8 cellular contexts compared by ENCODE assay signal in the genomic region with DNA sequence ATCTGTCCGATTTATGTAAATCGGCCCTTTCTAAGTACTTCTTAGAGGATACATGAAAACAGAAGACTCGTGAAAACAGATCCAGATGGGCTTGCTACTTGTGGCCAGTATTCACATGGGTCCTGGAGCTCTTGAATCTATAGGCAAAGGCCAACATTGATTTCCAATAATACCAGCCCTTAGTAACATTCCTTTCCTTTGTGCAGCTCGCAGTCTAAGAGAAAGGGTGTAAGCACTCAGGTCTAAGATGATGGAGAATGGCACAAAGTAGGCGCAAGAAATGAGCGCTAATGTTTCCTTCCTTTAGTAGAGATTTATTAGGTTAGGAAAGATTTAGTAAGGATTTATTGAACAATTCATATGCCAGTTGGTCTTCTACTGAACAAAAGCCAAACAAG. TPM values are rescaled to one million over a fixed set of nuclear protein-coding genes. Genes with fewer than 3 reads are reported as not detected.
DNase-seq lines count a peak whose midpoint lies in the region; ATAC-seq, FAIRE-seq and TF ChIP-seq lines count a peak whose summit lies in the region.

No MANE protein-coding gene starts in this region.

- no peak for TF ChIP-seq EP300 in H1 (IDR thresholded peaks at IDR 0.05; ENCODE audit: borderline replicate concordance in 1 of 2, low read depth in 2 of 2, low read length in 2 of 2)
- no peak for TF ChIP-seq EP300 in neural cell (conservative IDR thresholded peaks at IDR 0.05; ENCODE audit: poor library complexity, severe bottlenecking)

- H2AK5ac ChIP-seq in H1 (ENCODE audit: low read depth, low read length) = no peak overlapping the region

- no peaks in the 10 kb centered on the region for H3K79me2 ChIP-seq in H1 (ENCODE audit: control insufficient read depth in 1 of 2, insufficient read depth in 2 of 2, low read length in 2 of 2)
- no peaks in the 10 kb centered on the region for H3K79me2 ChIP-seq in neural cell (replicated peaks; ENCODE audit: insufficient read depth, low read length)

- no peak overlapping the region for H3K23ac ChIP-seq in H1 (ENCODE audit: insufficient read length)

- H3K18ac ChIP-seq in H1 (ENCODE audit: extremely low read depth, low read length) = no peak overlapping the region

- no peak overlapping the region for H2BK15ac ChIP-seq in H1 (ENCODE audit: low read length)

- 14% methylated on average over 6 of the region's 6 CpGs; no CpG with 5 or more reads in 1 of the 2 experiments for WGBS in H1 (ENCODE audit: extremely low coverage in 1 of 2, insufficient coverage in 1 of 2, insufficient read length in 1 of 2, insufficient replicate concordance in 2 of 2, low coverage in 1 of 2, low lambda C conversion rate in 2 of 2, missing lambda C conversion rate in 1 of 2), 2 experiments

- H3K27me3 ChIP-seq in H1 (replicated peaks in 1 of 4; ENCODE audit: control insufficient read depth in 3 of 4, extremely low read depth in 1 of 4, insufficient read depth in 3 of 4, low read length in 3 of 4) (no peaks in the 10 kb centered on the region; a peak in 1 of 7 replicates), neural cell (ENCODE audit: insufficient read depth, low read depth, low read length) (no peaks in the 10 kb centered on the region)

- no peak for ATAC-seq in GM18519 (IDR thresholded peaks at IDR 0.05; ENCODE audit: low FRiP score, unreplicated experiment)

- POLR2A ChIA-PET in H1 (lab: Charles Lee; ENCODE audit: partially characterized antibody) = interaction anchor here (2.4 kb wide), 1 partner anchor 125 kb away, joined by 17 read pairs; a partner anchor contains a TSS

- H4K20me1 ChIP-seq in H1 (replicated peaks in 1 of 2; ENCODE audit: control insufficient read depth in 1 of 2, insufficient read depth in 2 of 2, low read length in 2 of 2) (peaks cover 0 to 2% of the 10 kb centered on the region in 2 experiments), neural cell (ENCODE audit: insufficient read depth) (no peaks in the 10 kb centered on the region)

- no peak overlapping the region for H3K4ac ChIP-seq in H1 (replicated peaks; ENCODE audit: insufficient read length, low read depth, low read length)

- CTCF ChIA-PET in H1 (lab: Charles Lee; ENCODE audit: partially characterized antibody) = interaction anchor here (0.6 to 1.3 kb wide), 3 partner anchors 42 to 203 kb away, joined by 3 read pairs; no protein-coding TSS in a partner anchor

- H3K79me1 ChIP-seq in H1 (ENCODE audit: low read depth, low read length) = no peaks in the 10 kb centered on the region

- peak; percentile 56 for DNase-seq in activated CD8-positive, alpha-beta memory T cell treated with anti-CD3 and anti-CD28 coated beads for 24 hours
- no peak for DNase-seq in activated CD8-positive, alpha-beta memory T cell treated with anti-CD3 and anti-CD28 coated beads, Interleukin-2, amount 50 U/mL, for 4 hours
- DNase-seq in RKO (ENCODE audit: low spot score) = peak; percentile 12
- no peak for DNase-seq in H1 (ENCODE audit: low read depth in 1 of 2, low spot score in 2 of 2)
- DNase-seq in NCI-H2227 (lab: John Stamatoyannopoulos, UW; ENCODE audit: unreplicated experiment) = no peak
- no peak for DNase-seq in UCSD-AML1 (lab: John Stamatoyannopoulos, UW; ENCODE audit: unreplicated experiment)

- no peak overlapping the region for H3K27ac ChIP-seq in H1 (ENCODE audit: low read depth, low read length)
- peak overlapping the region; percentile 83 for H3K27ac ChIP-seq in neural cell (ENCODE audit: low read length)

- H3K23me2 ChIP-seq in H1 (ENCODE audit: low read depth, low read length) = peaks cover 18% of the 10 kb centered on the region

- no peaks in the 10 kb centered on the region for H3K9me2 ChIP-seq in neural cell (ENCODE audit: insufficient read depth, low read length)

- H2BK12ac ChIP-seq in H1 (ENCODE audit: low read depth, low read length) = no peak overlapping the region

- TF ChIP-seq POLR2A in H1 (IDR thresholded peaks at IDR 0.05; ENCODE audit: control extremely low read depth in 1 of 2, low read depth in 2 of 2, low read length in 2 of 2) = no peak

- peaks cover 0 to 4% (median under 1%) of the 10 kb centered on the region in 4 experiments; a peak in 2 of 7 replicates for H3K4me1 ChIP-seq in H1 (replicated peaks in 1 of 4; ENCODE audit: control insufficient read depth in 3 of 4, insufficient read depth in 4 of 4, low read length in 3 of 4)

- H2AFZ ChIP-seq in H1 (ENCODE audit: low read length) (peak overlapping the region; percentile 39; the same call in 1 of the 2 replicates), neural cell (ENCODE audit: low read depth, low read length) (peak overlapping the region; percentile 75)

- H3K9me3 ChIP-seq in H1 (ENCODE audit: insufficient read depth in 2 of 2, low read depth in 1 of 2, low read length in 1 of 2) (no peaks in the 10 kb centered on the region), neural cell (ENCODE audit: low read length) (no peaks in the 10 kb centered on the region)

- H3K9ac ChIP-seq in H1 (replicated peaks in 1 of 4; ENCODE audit: extremely low read depth in 1 of 4, low read depth in 3 of 4, low read length in 3 of 4) = peak overlapping the region in 2 of 4 experiments; percentile 6 to 9; a peak in 4 of 7 replicates
- peak overlapping the region; percentile 77 for H3K9ac ChIP-seq in neural cell (ENCODE audit: low read length)

- H4K8ac ChIP-seq in H1 (ENCODE audit: extremely low read depth, insufficient read depth, low read length) = no peak overlapping the region

- H4K91ac ChIP-seq in H1 (replicated peaks; ENCODE audit: insufficient read length, low read length) = no peak overlapping the region

- H3F3A ChIP-seq in neural cell (ENCODE audit: insufficient read depth, low read length, poor library complexity, severe bottlenecking) = peaks cover 8% of the 10 kb centered on the region

- no peak overlapping the region for H3K56ac ChIP-seq in H1 (replicated peaks; ENCODE audit: insufficient read length, low read depth, low read length)

- no peaks in the 10 kb centered on the region for H3K36me3 ChIP-seq in H1 (ENCODE audit: control insufficient read depth in 2 of 4, insufficient read depth in 4 of 4, low read length in 3 of 4)
- no peaks in the 10 kb centered on the region for H3K36me3 ChIP-seq in neural cell (ENCODE audit: insufficient read depth, low read length)

- no peak for TF ChIP-seq RAD21 in H1 (IDR thresholded peaks at IDR 0.05 in 1 of 2, conservative IDR thresholded peaks at IDR 0.05 in 1 of 2; ENCODE audit: low read depth in 2 of 2, low read length in 2 of 2)
- TF ChIP-seq RAD21 in neural cell (conservative IDR thresholded peaks at IDR 0.05) = no peak

- H3K4me2 ChIP-seq in H1 (ENCODE audit: insufficient read depth in 1 of 2, low read depth in 2 of 2, low read length in 2 of 2) (peak overlapping the region; percentile 86 to 99), neural cell (ENCODE audit: low read length) (peak overlapping the region; percentile 62)

- no peak for TF ChIP-seq CTCF in H1 (IDR thresholded peaks at IDR 0.05; ENCODE audit: control extremely low read depth in 1 of 3, insufficient read depth in 1 of 3, low read depth in 1 of 3, low read length in 3 of 3)
- no peak for TF ChIP-seq CTCF in neural cell (IDR thresholded peaks at IDR 0.05; ENCODE audit: poor library complexity, severe bottlenecking)

- no peak for FAIRE-seq in H1 (lab: Jason Lieb, UNC)

- H2BK120ac ChIP-seq in H1 (replicated peaks; ENCODE audit: low read depth, low read length) = no peak overlapping the region

- no peak overlapping the region for H3K14ac ChIP-seq in H1 (ENCODE audit: insufficient read length)

- peak overlapping the region; percentile 48 to 93 (median 90); a peak in 7 of 8 replicates for H3K4me3 ChIP-seq in H1 (ENCODE audit: extremely low read depth in 1 of 4, insufficient read depth in 2 of 4, low read depth in 3 of 4, low read length in 4 of 4)
- peak overlapping the region; percentile 90 for H3K4me3 ChIP-seq in neural cell (ENCODE audit: low read length)

- no peak overlapping the region for H2BK5ac ChIP-seq in H1 (ENCODE audit: low read depth, low read length)

- H2BK20ac ChIP-seq in H1 (ENCODE audit: low read length) = no peak overlapping the region

- H4K5ac ChIP-seq in H1 (ENCODE audit: insufficient read length, low read depth, low read length) = no peak overlapping the region

TF ChIP-seq in H1, 55 proteins besides CTCF, POLR2A, EP300 and RAD21:
- TF ChIP-seq TEAD4 (IDR thresholded peaks at IDR 0.05; ENCODE audit: low read depth, low read length) = no peak
- no peak for TF ChIP-seq SUZ12 (IDR thresholded peaks at IDR 0.05; ENCODE audit: low read length)
- no peak for TF ChIP-seq NANOG (IDR thresholded peaks at IDR 0.05; ENCODE audit: insufficient read depth, low read depth, low read length, poor library complexity, severe bottlenecking)

TF ChIP-seq in neural cell, 6 proteins besides CTCF, POLR2A, EP300 and RAD21 (continues in another document):
- no peak for TF ChIP-seq POLR2AphosphoS5 (IDR thresholded peaks at IDR 0.05)

RNA-seq across cellular contexts. Expression of a gene that starts 0.6 kb away (rescaled TPM):
- total RNA-seq in H1 (2021; fragmentation: NEBNext Ultra II Directional; extraction: Animal tissue kit (Norgen Biotek cat#: 25700)) = not detected in 2 replicates
- polyA plus RNA-seq in H1 (2011; rRNA removed) (not detected in 2 replicates), neural cell (not detected in 2 replicates)
- polyA plus RNA-seq in H1 (2011; cell fraction: cytosol; rRNA removed) = not detected
- polyA plus RNA-seq in H1 (2011; cell fraction: nucleus; rRNA removed) = not detected
- not detected in 4 replicates for polyA plus RNA-seq in H1 (2012, experiment 1 of 2)
- not detected for polyA plus RNA-seq in H1 (2012, experiment 2 of 2)
- polyA plus RNA-seq in H1 (2013, experiment 1 of 2) = not detected
- not detected for polyA plus RNA-seq in H1 (2013, experiment 2 of 2)
- polyA minus RNA-seq in H1 (2011; rRNA and poly(A)+ RNA removed) = under 0.01 TPM in 2 replicates
- polyA minus RNA-seq in H1 (2011; cell fraction: cytosol; rRNA and poly(A)+ RNA removed) = not detected
- not detected for polyA minus RNA-seq in H1 (2011; cell fraction: nucleus; rRNA and poly(A)+ RNA removed)
- not detected in 2 replicates for polyA minus RNA-seq in neural cell

RNA-seq across cellular contexts. Expression of a gene that starts 0.6 kb away (rescaled TPM):
- not detected in 2 replicates for total RNA-seq in H1 (2021; fragmentation: NEBNext Ultra II Directional; extraction: Animal tissue kit (Norgen Biotek cat#: 25700))
- polyA plus RNA-seq in H1 (2011; rRNA removed) = not detected in 2 replicates
- not detected for polyA plus RNA-seq in H1 (2011; cell fraction: cytosol; rRNA removed)
- not detected for polyA plus RNA-seq in H1 (2011; cell fraction: nucleus; rRNA removed)
- polyA plus RNA-seq in H1 (2012, experiment 1 of 2) = not detected in 4 replicates
- not detected for polyA plus RNA-seq in H1 (2012, experiment 2 of 2)
- polyA plus RNA-seq in H1 (2013, experiment 1 of 2) = not detected
- polyA plus RNA-seq in H1 (2013, experiment 2 of 2) = not detected
- under 0.01 TPM in 2 replicates for polyA minus RNA-seq in H1 (2011; rRNA and poly(A)+ RNA removed)
- polyA minus RNA-seq in H1 (2011; cell fraction: cytosol; rRNA and poly(A)+ RNA removed) = not detected
- not detected for polyA minus RNA-seq in H1 (2011; cell fraction: nucleus; rRNA and poly(A)+ RNA removed)
- polyA plus RNA-seq in neural cell = not detected in 2 replicates
- not detected in 2 replicates for polyA minus RNA-seq in neural cell

Comparison
In these comparisons a context has a peak if more than half of its experiments do, and no peak if none do; other contexts are left out.
1. DNase-seq: peak in activated CD8-positive, alpha-beta memory T cell treated with anti-CD3 and anti-CD28 coated beads for 24 hours (single experiment) and RKO (single experiment); none in activated CD8-positive, alpha-beta memory T cell treated with anti-CD3 and anti-CD28 coated beads, Interleukin-2, amount 50 U/mL, for 4 hours (single experiment), H1 (0 of 2), NCI-H2227 (single experiment) and UCSD-AML1 (single experiment).